In the genomic region with DNA sequence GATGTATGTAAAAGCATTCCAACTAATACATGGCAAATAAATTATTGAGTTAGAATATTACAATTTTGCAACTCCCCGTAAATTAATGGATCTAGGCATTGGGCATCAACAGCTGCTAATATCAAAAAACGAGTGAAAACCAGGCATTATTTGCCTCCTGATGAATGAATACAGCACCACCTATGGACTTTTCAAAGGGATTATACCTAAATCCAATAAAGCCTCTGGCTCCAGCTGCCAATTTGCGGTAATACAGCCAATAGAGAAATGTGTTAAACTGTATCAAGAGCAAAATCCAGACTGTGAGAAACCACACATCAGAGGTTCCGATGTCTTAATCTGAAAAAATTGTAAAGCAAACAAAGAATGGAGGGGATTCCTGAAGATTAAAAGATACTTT, we compare ENCODE assay signal across 1 cellular context.
TF ChIP-seq lines count a peak whose summit lies in the region.

No MANE protein-coding gene starts in this region.

TF ChIP-seq in HCT116, 20 proteins besides CTCF, POLR2A, EP300 and RAD21:
- TF ChIP-seq EZH2phosphoT487 (IDR thresholded peaks at IDR 0.05; ENCODE audit: borderline replicate concordance) (no peak), CBX3 (IDR thresholded peaks at IDR 0.05; ENCODE audit: low read depth) (no peak), SP1 (IDR thresholded peaks at IDR 0.05; ENCODE audit: low read depth) (no peak), SIN3A (IDR thresholded peaks at IDR 0.05; ENCODE audit: low read depth) (no peak), EZH2 (IDR thresholded peaks at IDR 0.05) (no peak), ZFX (IDR thresholded peaks at IDR 0.05) (no peak), ZNF274 (IDR thresholded peaks at IDR 0.05; ENCODE audit: low read depth, low read length) (no peak), EGR1 (IDR thresholded peaks at IDR 0.05; ENCODE audit: low read depth) (no peak), MAX (IDR thresholded peaks at IDR 0.05) (no peak), YY1 (IDR thresholded peaks at IDR 0.05; ENCODE audit: extremely low read depth, insufficient replicate concordance, low read depth, low read length) (no peak)
- TF ChIP-seq, protein P1, sequence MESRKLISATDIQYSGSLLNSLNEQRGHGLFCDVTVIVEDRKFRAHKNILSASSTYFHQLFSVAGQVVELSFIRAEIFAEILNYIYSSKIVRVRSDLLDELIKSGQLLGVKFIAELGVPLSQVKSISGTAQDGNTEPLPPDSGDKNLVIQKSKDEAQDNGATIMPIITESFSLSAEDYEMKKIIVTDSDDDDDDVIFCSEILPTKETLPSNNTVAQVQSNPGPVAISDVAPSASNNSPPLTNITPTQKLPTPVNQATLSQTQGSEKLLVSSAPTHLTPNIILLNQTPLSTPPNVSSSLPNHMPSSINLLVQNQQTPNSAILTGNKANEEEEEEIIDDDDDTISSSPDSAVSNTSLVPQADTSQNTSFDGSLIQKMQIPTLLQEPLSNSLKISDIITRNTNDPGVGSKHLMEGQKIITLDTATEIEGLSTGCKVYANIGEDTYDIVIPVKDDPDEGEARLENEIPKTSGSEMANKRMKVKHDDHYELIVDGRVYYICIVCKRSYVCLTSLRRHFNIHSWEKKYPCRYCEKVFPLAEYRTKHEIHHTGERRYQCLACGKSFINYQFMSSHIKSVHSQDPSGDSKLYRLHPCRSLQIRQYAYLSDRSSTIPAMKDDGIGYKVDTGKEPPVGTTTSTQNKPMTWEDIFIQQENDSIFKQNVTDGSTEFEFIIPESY (IDR thresholded peaks at IDR 0.05; ENCODE audit: extremely low read depth, insufficient replicate concordance, low read length): no peak
